Comparison of ENCODE assay signal across 8 cellular contexts in genomic region chr17:30831663-30832437, GRCh38. TPM values are rescaled to one million over a fixed set of nuclear protein-coding genes. Genes with fewer than 3 reads are reported as not detected.
DNase-seq lines count a peak whose midpoint lies in the region; ATAC-seq and TF ChIP-seq lines count a peak whose summit lies in the region.

ATAD5 (plus strand) TSS chr17:30831966; CDS start chr17:30832348, 382 bp downstream.

- peak within 1 kb of the TSS; percentile 96 for H3K4me2 ChIP-seq in osteoblast (ENCODE audit: insufficient read depth, low read length)

- intact Hi-C loops in head of caudate nucleus (cut with DNase I) = no loop called here

- H3K4me1 Mint-ChIP-seq in activated naive CD4-positive, alpha-beta T cell treated with anti-CD3 and anti-CD28 coated beads, Interleukin-2, amount 50 U/mL, for 24 hours = peaks cover 32% of the 10 kb centered on the region

- peak; percentile 78 for DNase-seq in DMS53 treated with DMSO at 0.1 percent for 48 hours (lab: John Stamatoyannopoulos, UW; ENCODE audit: unreplicated experiment)
- peak; percentile 76 for DNase-seq in HEK293T (ENCODE audit: extremely low spot score)
- DNase-seq in NCI-H128 (lab: John Stamatoyannopoulos, UW; ENCODE audit: unreplicated experiment) = peak; percentile 81
- DNase-seq in SKM-1 treated with dmso at 0.1 percent for 144 hours (lab: John Stamatoyannopoulos, UW; ENCODE audit: unreplicated experiment) = peak; percentile 90
- peak; percentile 84 to 98 (median 94) for DNase-seq in head of caudate nucleus
- peak; percentile 97 for DNase-seq in osteoblast (ENCODE audit: insufficient read length, low spot score, missing footprints)
- DNase-seq in thoracic aorta (ENCODE audit: low spot score) = peak; percentile 74

- H2AFZ ChIP-seq in osteoblast (ENCODE audit: low read length) = peak within 1 kb of the TSS; percentile 94

- H3K27me3 ChIP-seq in osteoblast (ENCODE audit: insufficient read depth, low read length) = no peaks in the 10 kb centered on the region
- H3K27me3 ChIP-seq in thoracic aorta (replicated peaks; ENCODE audit: insufficient read depth) = no peaks in the 10 kb centered on the region

- POLR2A ChIA-PET in HEK293T (lab: Yijun Ruan, JAX) = interaction anchor here (0.6 to 1.6 kb wide), 8 partner anchors 9 to 355 kb away, joined by 3 to 4 read pairs (median 4); partner anchors contain the start of gene RNF135

- no peak for TF ChIP-seq CTCF in osteoblast (IDR thresholded peaks at IDR 0.05; ENCODE audit: extremely low read depth, low read depth, low read length)
- no peak for TF ChIP-seq CTCF in thoracic aorta (IDR thresholded peaks at IDR 0.05)

- H4K20me1 ChIP-seq in osteoblast (ENCODE audit: insufficient read depth, low read length) = no peaks in the 10 kb centered on the region

- ATAC-seq in thoracic aorta (ENCODE audit: insufficient number of reproducible peaks, low FRiP score, low read depth) = peak; percentile 72

- H3K9me3 ChIP-seq in osteoblast (ENCODE audit: low read depth, low read length) (no peaks in the 10 kb centered on the region), thoracic aorta (no peaks in the 10 kb centered on the region)

- peak within 1 kb of the TSS; percentile 98 for H3K4me3 Mint-ChIP-seq in activated naive CD4-positive, alpha-beta T cell treated with anti-CD3 and anti-CD28 coated beads, Interleukin-2, amount 50 U/mL, for 24 hours

- H3K27ac ChIP-seq in osteoblast (ENCODE audit: low read depth, low read length) (peak within 1 kb of the TSS; percentile 81), thoracic aorta (no peak within 1 kb of the TSS)

- H3K4me1 ChIP-seq in osteoblast (ENCODE audit: insufficient read depth, low read length) (peaks cover 17% of the 10 kb centered on the region), thoracic aorta (ENCODE audit: control insufficient read depth in 1 of 2, low read depth in 2 of 2) (peaks cover 10 to 14% of the 10 kb centered on the region in 2 donors)

- no peaks in the 10 kb centered on the region for H3K9me3 Mint-ChIP-seq in activated naive CD4-positive, alpha-beta T cell treated with anti-CD3 and anti-CD28 coated beads, Interleukin-2, amount 50 U/mL, for 24 hours

- CTCF ChIA-PET in HEK293T (lab: Yijun Ruan, JAX) = no interaction called here

- H3K27me3 Mint-ChIP-seq in activated naive CD4-positive, alpha-beta T cell treated with anti-CD3 and anti-CD28 coated beads, Interleukin-2, amount 50 U/mL, for 24 hours = no peaks in the 10 kb centered on the region

- H3K36me3 Mint-ChIP-seq in activated naive CD4-positive, alpha-beta T cell treated with anti-CD3 and anti-CD28 coated beads, Interleukin-2, amount 50 U/mL, for 24 hours = peaks cover under 1% of the 10 kb centered on the region

- H3K79me2 ChIP-seq in osteoblast (ENCODE audit: insufficient read depth, low read length) = peaks cover 25% of the 10 kb centered on the region

- peak within 1 kb of the TSS; percentile 91 for H3K27ac Mint-ChIP-seq in activated naive CD4-positive, alpha-beta T cell treated with anti-CD3 and anti-CD28 coated beads, Interleukin-2, amount 50 U/mL, for 24 hours

- H3K36me3 ChIP-seq in osteoblast (ENCODE audit: insufficient read depth, low read length) (peaks cover 5% of the 10 kb centered on the region), thoracic aorta (no peaks in the 10 kb centered on the region)

- peak within 1 kb of the TSS; percentile 99 for H3K4me3 ChIP-seq in osteoblast (ENCODE audit: insufficient read depth, low read length)
- H3K4me3 ChIP-seq in thoracic aorta = peak within 1 kb of the TSS; percentile 92

TF ChIP-seq in HEK293T, 16 proteins besides CTCF, POLR2A, EP300 and RAD21:
- no peak for TF ChIP-seq SP1 (IDR thresholded peaks at IDR 0.05)
- no peak for TF ChIP-seq SUZ12 (IDR thresholded peaks at IDR 0.05)
- TF ChIP-seq L3MBTL2 (conservative IDR thresholded peaks at IDR 0.05) = peak; percentile 70
- no peak for TF ChIP-seq TARDBP (IDR thresholded peaks at IDR 0.05)
- TF ChIP-seq PKNOX1 (IDR thresholded peaks at IDR 0.05) = no peak
TF ChIP-seq in HEK293T: peak in this region for 1.

RNA-seq across cellular contexts. Expression of gene ATAD5, which starts in this region (rescaled TPM):
- total RNA-seq in osteoblast (1.5 and 1.8 TPM in 2 replicates), thoracic aorta (1 to 10 TPM in 1 of 2 donors, under 1 TPM in 1; 0.81 to 1.3 TPM)
